Comparison of ENCODE assay signal across 11 cellular contexts in the genomic region with DNA sequence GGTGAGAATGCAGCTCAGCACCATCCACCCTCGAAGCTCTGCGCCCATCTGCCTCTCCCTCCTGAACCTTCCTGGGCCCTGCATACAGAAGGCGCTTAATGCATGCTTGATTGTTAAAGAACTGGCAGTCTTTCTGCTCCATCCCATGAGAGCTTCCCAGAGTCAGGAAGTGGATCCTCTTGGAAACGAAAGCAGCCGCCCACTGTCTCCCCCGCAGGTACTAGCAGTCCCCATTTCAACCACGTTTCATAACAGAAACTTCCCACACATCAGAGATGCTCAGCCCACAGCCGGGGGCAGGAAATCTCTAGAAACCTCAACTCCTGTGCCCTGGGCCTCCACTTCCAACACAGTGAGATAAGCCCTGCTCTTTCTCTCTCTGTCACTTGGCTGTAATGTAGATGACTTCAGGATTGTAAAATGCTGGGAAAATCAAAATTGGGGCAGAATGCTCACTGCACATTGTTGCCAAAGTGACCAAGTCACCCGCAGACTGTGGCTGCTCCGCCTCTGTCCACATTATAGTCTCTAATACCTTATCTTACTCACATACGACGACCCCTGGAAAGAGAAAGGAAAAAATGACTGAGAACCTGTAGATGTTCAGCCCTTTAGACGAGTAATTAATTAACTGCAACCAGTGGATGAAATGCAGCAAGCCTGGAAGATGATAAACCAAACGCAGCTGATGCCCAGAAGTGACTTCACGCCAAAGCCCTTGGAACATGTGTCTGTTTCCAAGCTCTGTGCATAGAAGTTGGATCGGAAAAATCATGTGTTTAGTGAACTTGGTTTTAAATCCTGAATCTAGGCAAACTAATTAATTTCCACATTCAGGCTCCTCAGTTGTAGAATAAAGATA. TPM values are rescaled to one million over a fixed set of nuclear protein-coding genes. Genes with fewer than 3 reads are reported as not detected.
A peak's percentile ranks its signal among the peaks of the same experiment; 100 is the strongest.
DNase-seq lines count a peak whose midpoint lies in the region; ATAC-seq and TF ChIP-seq lines count a peak whose summit lies in the region.
"Had no signal": no experiment of that assay in that cellular context is flagged by ENCODE, and none has a peak within 500 bp of the region (broad histone marks: within the 10 kb centered on the region; RNA-seq: fewer than 3 reads in every experiment).

No MANE protein-coding gene starts in this region.

- no peaks in the 10 kb centered on the region for H3K9me3 ChIP-seq in fibroblast of lung (ENCODE audit: control insufficient read depth, insufficient read depth, low read depth, low read length)

- intact Hi-C loops in activated CD4-positive, alpha-beta T cell treated with anti-CD3 and anti-CD28 coated beads for 36 hours (cut with DNase I, micrococcal nuclease): no loop called here

- DNase-seq in activated CD4-positive, alpha-beta T cell treated with anti-CD3 and anti-CD28 coated beads for 36 hours: peak; percentile 43
- DNase-seq in activated CD4-positive, alpha-beta T cell treated with anti-CD3 and anti-CD28 coated beads, Interleukin-2, amount 50 U/mL, for 4 hours: no peak
- DNase-seq in OCI-M1 (lab: John Stamatoyannopoulos, UW): peak; percentile 19
- DNase-seq in fibroblast of lung (ENCODE audit: low read depth in 2 of 2): peak; percentile 18 to 63
- peak; percentile 10 for DNase-seq in stimulated activated CD4-positive, alpha-beta T cell treated with anti-CD3 and anti-CD28 coated beads, Interleukin-4, amount 100 ng/mL, for 24 hours
- no peak for DNase-seq in HT-29 (ENCODE audit: low spot score)
- DNase-seq in effector memory CD8-positive, alpha-beta T cell: no peak
- DNase-seq: retina had no signal

- peak overlapping the region; percentile 66 for H3K4me2 ChIP-seq in fibroblast of lung (ENCODE audit: extremely low read depth, insufficient read depth, low read length)
- H3K4me2 ChIP-seq: GM23338 had no signal

- H2AFZ ChIP-seq in fibroblast of lung (ENCODE audit: low read length): no peak overlapping the region
- H2AFZ ChIP-seq: GM23338 had no signal

- no peaks in the 10 kb centered on the region for H3K27me3 ChIP-seq in fibroblast of lung (ENCODE audit: control insufficient read depth, insufficient read depth, low read length)

- POLR2A ChIA-PET in activated CD4-positive, alpha-beta T cell treated with anti-CD3 and anti-CD28 coated beads for 36 hours (lab: Charles Lee): no interaction called here

- TF ChIP-seq CTCF in fibroblast of lung (conservative IDR thresholded peaks at IDR 0.05 in 1 of 2, IDR thresholded peaks at IDR 0.05 in 1 of 2; ENCODE audit: low read depth in 1 of 2, low read length in 2 of 2): no peak

- H3K4me1 ChIP-seq in fibroblast of lung (ENCODE audit: control insufficient read depth, extremely low read depth, insufficient read depth, low read length): peaks cover 14% of the 10 kb centered on the region

- no peak overlapping the region for H3K9ac ChIP-seq in fibroblast of lung (ENCODE audit: insufficient read depth, low read length)

- no peaks in the 10 kb centered on the region for H3K9me3 Mint-ChIP-seq in activated CD4-positive, alpha-beta T cell treated with anti-CD3 and anti-CD28 coated beads for 36 hours (ENCODE audit: low read depth)
- no peaks in the 10 kb centered on the region for H3K9me3 Mint-ChIP-seq in effector memory CD8-positive, alpha-beta T cell

- no peak overlapping the region for H3K4me3 Mint-ChIP-seq in activated CD4-positive, alpha-beta T cell treated with anti-CD3 and anti-CD28 coated beads for 36 hours
- H3K4me3 Mint-ChIP-seq in effector memory CD8-positive, alpha-beta T cell: no peak overlapping the region
- H3K4me3 Mint-ChIP-seq: GM23338 had no signal

- H3K27me3 Mint-ChIP-seq in activated CD4-positive, alpha-beta T cell treated with anti-CD3 and anti-CD28 coated beads for 36 hours: peaks cover 14% of the 10 kb centered on the region
- H3K27me3 Mint-ChIP-seq in effector memory CD8-positive, alpha-beta T cell: peaks cover 55 to 77% of the 10 kb centered on the region in 2 donors

- H4K20me1 ChIP-seq in fibroblast of lung (ENCODE audit: control insufficient read depth, extremely low read depth, insufficient read depth, low read length): no peaks in the 10 kb centered on the region

- H3K36me3 Mint-ChIP-seq in activated CD4-positive, alpha-beta T cell treated with anti-CD3 and anti-CD28 coated beads for 36 hours (ENCODE audit: low read depth): no peaks in the 10 kb centered on the region
- H3K36me3 Mint-ChIP-seq in effector memory CD8-positive, alpha-beta T cell (ENCODE audit: insufficient read depth): no peaks in the 10 kb centered on the region

- peaks cover 28% of the 10 kb centered on the region for H3K4me1 Mint-ChIP-seq in activated CD4-positive, alpha-beta T cell treated with anti-CD3 and anti-CD28 coated beads for 36 hours
- H3K4me1 Mint-ChIP-seq in effector memory CD8-positive, alpha-beta T cell (ENCODE audit: low read depth in 2 of 2): peaks cover 5 to 6% of the 10 kb centered on the region in 2 donors

- CTCF ChIA-PET in activated CD4-positive, alpha-beta T cell treated with anti-CD3 and anti-CD28 coated beads for 36 hours (lab: Charles Lee): no interaction called here

- H3K27ac ChIP-seq in fibroblast of lung (ENCODE audit: insufficient read depth, low read length): no peak overlapping the region
- H3K27ac ChIP-seq: VCaP had no signal

- peak; percentile 50 for ATAC-seq in activated CD4-positive, alpha-beta T cell treated with anti-CD3 and anti-CD28 coated beads for 36 hours
- ATAC-seq in HG03095 (IDR thresholded peaks at IDR 0.05; ENCODE audit: unreplicated experiment): no peak
- no peak for ATAC-seq in effector memory CD8-positive, alpha-beta T cell (replicated peaks)
- ATAC-seq: GM23338 had no signal

- H3K27ac Mint-ChIP-seq in activated CD4-positive, alpha-beta T cell treated with anti-CD3 and anti-CD28 coated beads for 36 hours: no peak overlapping the region
- no peak overlapping the region for H3K27ac Mint-ChIP-seq in effector memory CD8-positive, alpha-beta T cell
- H3K27ac Mint-ChIP-seq: GM23338 had no signal

- H3K4me3 ChIP-seq in fibroblast of lung (replicated peaks in 1 of 4; ENCODE audit: control extremely low read depth in 1 of 4, insufficient read depth in 1 of 4, low read depth in 3 of 4, low read length in 4 of 4): no peak overlapping the region
- H3K4me3 ChIP-seq: GM23338 had no signal

- H3K36me3 ChIP-seq in fibroblast of lung (ENCODE audit: control insufficient read depth, insufficient read depth, low read length): no peaks in the 10 kb centered on the region

- no peaks in the 10 kb centered on the region for H3K79me2 ChIP-seq in fibroblast of lung (ENCODE audit: control insufficient read depth, insufficient read depth, low read length)

RNA-seq across cellular contexts. Expression of a gene that starts 28.5 kb away (rescaled TPM):
- 1 to 10 TPM; 6.2 to 8.5 TPM for total RNA-seq in activated CD4-positive, alpha-beta T cell treated with anti-CD3 and anti-CD28 coated beads for 36 hours
- 40.1 and 57.1 TPM in 2 replicates for total RNA-seq in fibroblast of lung
- polyA plus RNA-seq in fibroblast of lung: 28.1 and 40.8 TPM in 2 replicates
- 29.2 and 38.8 TPM in 2 replicates for polyA plus RNA-seq in fibroblast of lung (2012)
- polyA minus RNA-seq in fibroblast of lung (ENCODE audit: low replicate concordance): 25.6 and 44.5 TPM in 2 replicates
- not detected in 2 replicates for total RNA-seq in HT-29 (2014; rRNA removed; shearing (Covaris generic))

Comparison
In these comparisons a context has a peak if more than half of its experiments do, and no peak if none do; other contexts are left out.
1. DNase-seq: peak in activated CD4-positive, alpha-beta T cell treated with anti-CD3 and anti-CD28 coated beads for 36 hours (single experiment), OCI-M1 (single experiment), fibroblast of lung (2 of 2) and stimulated activated CD4-positive, alpha-beta T cell treated with anti-CD3 and anti-CD28 coated beads, Interleukin-4, amount 100 ng/mL, for 24 hours (single experiment); none in activated CD4-positive, alpha-beta T cell treated with anti-CD3 and anti-CD28 coated beads, Interleukin-2, amount 50 U/mL, for 4 hours (0 of 2), HT-29 (single experiment) and effector memory CD8-positive, alpha-beta T cell (0 of 3).